Comparison of ENCODE assay signal across 16 cellular contexts in genomic region chr2:236632295-236633218, GRCh38.
"Had no signal": no experiment of that assay in that cellular context is flagged by ENCODE, and none has a peak within 500 bp of the region (broad histone marks: within the 10 kb centered on the region; RNA-seq: fewer than 3 reads in every experiment).

No MANE protein-coding gene starts in this region.

- DNase-seq: activated B cell treated with CpG ODN at 0.5 μM for 24 hours; activated CD4-positive, alpha-beta T cell treated with anti-CD3 and anti-CD28 coated beads for 48 hours; activated CD8-positive, alpha-beta T cell treated with anti-CD3 and anti-CD28 coated beads, Interleukin-2, amount 10 ng/mL, durations not matched to agents 7 days and 5 days; activated naive CD4-positive, alpha-beta T cell treated with Interleukin-2 at 50 U/mL for 16 hours; activated naive CD8-positive, alpha-beta T cell treated with anti-CD3 and anti-CD28 coated beads, Interleukin-2, amount 50 U/mL, for 24 hours; activated T-cell treated with anti-CD3 and anti-CD28 coated beads for 4 hours; esophagus squamous epithelium; hippocampal formation; nephron progenitor cell; SW 1271 had no signal

- H3K4me1 ChIP-seq: SJSA1 had no signal

- H3K27ac ChIP-seq: esophagus squamous epithelium, pancreas, SJSA1, tibial artery had no signal

- H3K4me1 Mint-ChIP-seq: activated B cell treated with CpG ODN at 0.5 μM for 24 hours; activated naive CD8-positive, alpha-beta T cell treated with anti-CD3 and anti-CD28 coated beads, Interleukin-2, amount 50 U/mL, for 24 hours had no signal

- ATAC-seq: activated CD8-positive, alpha-beta T cell treated with anti-CD3 and anti-CD28 coated beads, Interleukin-2, amount 10 ng/mL, durations not matched to agents 7 days and 5 days; activated naive CD8-positive, alpha-beta T cell treated with anti-CD3 and anti-CD28 coated beads, Interleukin-2, amount 50 U/mL, for 24 hours; pancreas; stimulated activated effector memory CD8-positive, alpha-beta T cell treated with anti-CD3 and anti-CD28 coated beads, Interleukin-12 subunit alpha, Interleukin-12 subunit beta, amount 100 ng/mL, for 72 hours had no signal

- H3K27me3 Mint-ChIP-seq: activated B cell treated with CpG ODN at 0.5 μM for 24 hours had no signal

- H3K36me3 ChIP-seq: esophagus squamous epithelium, pancreas, SJSA1, tibial artery had no signal

- H3K27ac Mint-ChIP-seq: activated B cell treated with CpG ODN at 0.5 μM for 24 hours; activated CD8-positive, alpha-beta T cell treated with anti-CD3 and anti-CD28 coated beads, Interleukin-2, amount 10 ng/mL, durations not matched to agents 7 days and 5 days; activated naive CD8-positive, alpha-beta T cell treated with anti-CD3 and anti-CD28 coated beads, Interleukin-2, amount 50 U/mL, for 24 hours; stimulated activated effector memory CD8-positive, alpha-beta T cell treated with anti-CD3 and anti-CD28 coated beads, Interleukin-12 subunit alpha, Interleukin-12 subunit beta, amount 100 ng/mL, for 72 hours; T-helper 2 cell treated with Interferon-gamma antibody and Interleukin-4, amounts not matched to agents 5 μg/mL and 100 μg/mL, for 36 hours had no signal

- H3K36me3 Mint-ChIP-seq: stimulated activated effector memory CD8-positive, alpha-beta T cell treated with anti-CD3 and anti-CD28 coated beads, Interleukin-12 subunit alpha, Interleukin-12 subunit beta, amount 100 ng/mL, for 72 hours had no signal

- H3K4me3 Mint-ChIP-seq: activated B cell treated with CpG ODN at 0.5 μM for 24 hours; activated CD8-positive, alpha-beta T cell treated with anti-CD3 and anti-CD28 coated beads, Interleukin-2, amount 10 ng/mL, durations not matched to agents 7 days and 5 days; activated naive CD8-positive, alpha-beta T cell treated with anti-CD3 and anti-CD28 coated beads, Interleukin-2, amount 50 U/mL, for 24 hours; nephron progenitor cell; stimulated activated effector memory CD8-positive, alpha-beta T cell treated with anti-CD3 and anti-CD28 coated beads, Interleukin-12 subunit alpha, Interleukin-12 subunit beta, amount 100 ng/mL, for 72 hours; T-helper 2 cell treated with Interferon-gamma antibody and Interleukin-4, amounts not matched to agents 5 μg/mL and 100 μg/mL, for 36 hours had no signal

- H3K9me3 ChIP-seq: esophagus squamous epithelium, pancreas, SJSA1, tibial artery had no signal

- H3K9me3 Mint-ChIP-seq: activated B cell treated with CpG ODN at 0.5 μM for 24 hours; activated naive CD8-positive, alpha-beta T cell treated with anti-CD3 and anti-CD28 coated beads, Interleukin-2, amount 50 U/mL, for 24 hours; nephron progenitor cell; stimulated activated effector memory CD8-positive, alpha-beta T cell treated with anti-CD3 and anti-CD28 coated beads, Interleukin-12 subunit alpha, Interleukin-12 subunit beta, amount 100 ng/mL, for 72 hours; T-helper 2 cell treated with Interferon-gamma antibody and Interleukin-4, amounts not matched to agents 5 μg/mL and 100 μg/mL, for 36 hours had no signal

- H3K4me3 ChIP-seq: esophagus squamous epithelium, pancreas, SJSA1, tibial artery had no signal

- H3K27me3 ChIP-seq: esophagus squamous epithelium, pancreas, SJSA1, tibial artery had no signal

- FAIRE-seq: astrocyte, pancreas had no signal
